14 cellular contexts compared by ENCODE assay signal in genomic region chr2:111697560-111697959, GRCh38.
"Had no signal": no experiment of that assay in that cellular context is flagged by ENCODE, and none has a peak within 500 bp of the region (broad histone marks: within the 10 kb centered on the region; RNA-seq: fewer than 3 reads in every experiment).

No MANE protein-coding gene starts in this region.

- H3K4me3 ChIP-seq: adrenal gland, gastrocnemius medialis, heart left ventricle, lower lobe of right lung, thoracic aorta had no signal

- H3K27me3 ChIP-seq: adrenal gland, gastrocnemius medialis, heart left ventricle had no signal

- H3K9me3 ChIP-seq: adrenal gland, gastrocnemius medialis, lower lobe of right lung, thoracic aorta had no signal

- DNase-seq: activated CD4-positive, alpha-beta memory T cell treated with anti-CD3 and anti-CD28 coated beads for 36 hours; activated CD4-positive, alpha-beta T cell treated with anti-CD3 and anti-CD28 coated beads for 36 hours; activated effector memory CD4-positive, alpha-beta T cell treated with anti-CD3 and anti-CD28 coated beads, Interleukin-2, amount 50 U/mL, for 16 hours; activated T-cell treated with anti-CD3 and anti-CD28 coated beads, Interleukin-2, amount 50 U/mL, for 4 hours; adrenal gland; gastrocnemius medialis; heart left ventricle; left cardiac atrium; lower lobe of right lung; midbrain; naive thymus-derived CD8-positive, alpha-beta T cell; stimulated activated CD4-positive, alpha-beta T cell treated with anti-CD3 and anti-CD28 coated beads, Interleukin-12 subunit alpha, Interleukin-12 subunit beta, amount 100 ng/mL, for 4 hours; stimulated activated CD4-positive, alpha-beta T cell treated with anti-CD3 and anti-CD28 coated beads, Interleukin-2, amount 100 ng/mL, for 24 hours had no signal

- H3K36me3 ChIP-seq: adrenal gland, gastrocnemius medialis, heart left ventricle, lower lobe of right lung, thoracic aorta had no signal

- H3K27ac ChIP-seq: adrenal gland, lower lobe of right lung, thoracic aorta had no signal
